30 cellular contexts compared by ENCODE assay signal in the genomic region with DNA sequence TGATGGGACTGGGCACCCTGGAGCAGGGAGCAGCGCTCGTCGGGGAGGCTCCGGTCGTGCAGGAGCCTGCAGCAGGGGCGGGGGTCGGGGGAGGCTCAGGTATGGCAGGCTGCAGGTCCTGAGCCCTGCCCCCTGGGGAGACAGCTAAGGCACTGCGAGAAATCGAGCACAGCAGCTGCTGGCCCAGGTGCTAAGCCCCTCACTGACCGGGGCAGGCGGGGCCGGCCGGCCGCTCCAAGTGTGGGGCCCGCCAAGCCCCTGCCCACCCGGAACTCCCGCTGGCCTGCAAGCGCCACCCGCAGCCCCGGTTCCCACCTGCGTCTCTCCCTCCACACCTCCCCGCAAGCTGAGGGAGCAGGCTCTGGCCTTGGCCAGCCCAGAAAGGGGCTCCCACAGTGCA.
"Had no signal": no experiment of that assay in that cellular context is flagged by ENCODE, and none has a peak within 500 bp of the region (broad histone marks: within the 10 kb centered on the region; RNA-seq: fewer than 3 reads in every experiment).

No MANE protein-coding gene starts in this region.

- H3K4me3 Mint-ChIP-seq: activated CD4-positive, alpha-beta memory T cell treated with anti-CD3 and anti-CD28 coated beads, Interleukin-2, amount 10 ng/mL, durations not matched to agents 7 days and 5 days; activated CD8-positive, alpha-beta memory T cell treated with anti-CD3 and anti-CD28 coated beads, Interleukin-2, amount 10 ng/mL, durations not matched to agents 7 days and 5 days; activated naive CD4-positive, alpha-beta T cell treated with anti-CD3 and anti-CD28 coated beads, Interleukin-2, amount 10 ng/mL, durations not matched to agents 7 days and 5 days; activated naive CD8-positive, alpha-beta T cell; activated naive CD8-positive, alpha-beta T cell treated with anti-CD3 and anti-CD28 coated beads, Interleukin-2, amount 50 U/mL, for 24 hours; IgD-negative memory B cell; T-cell; T-helper 17 cell had no signal

- H3K27me3 ChIP-seq: breast epithelium had no signal

- FAIRE-seq: RCC 7860 had no signal

- H3K4me1 ChIP-seq: breast epithelium had no signal

- H3K36me3 Mint-ChIP-seq: activated CD8-positive, alpha-beta memory T cell treated with anti-CD3 and anti-CD28 coated beads, Interleukin-2, amount 10 ng/mL, durations not matched to agents 7 days and 5 days; activated naive CD4-positive, alpha-beta T cell treated with anti-CD3 and anti-CD28 coated beads, Interleukin-2, amount 10 ng/mL, durations not matched to agents 7 days and 5 days; activated naive CD8-positive, alpha-beta T cell; IgD-negative memory B cell; T-cell had no signal

- H3K4me3 ChIP-seq: breast epithelium, SK-N-MC had no signal

- H3K27ac Mint-ChIP-seq: activated CD4-positive, alpha-beta memory T cell treated with anti-CD3 and anti-CD28 coated beads, Interleukin-2, amount 10 ng/mL, durations not matched to agents 7 days and 5 days; activated CD8-positive, alpha-beta memory T cell treated with anti-CD3 and anti-CD28 coated beads, Interleukin-2, amount 10 ng/mL, durations not matched to agents 7 days and 5 days; activated naive CD4-positive, alpha-beta T cell treated with anti-CD3 and anti-CD28 coated beads, Interleukin-2, amount 10 ng/mL, durations not matched to agents 7 days and 5 days; activated naive CD8-positive, alpha-beta T cell; activated naive CD8-positive, alpha-beta T cell treated with anti-CD3 and anti-CD28 coated beads, Interleukin-2, amount 50 U/mL, for 24 hours; IgD-negative memory B cell; T-cell; T-helper 17 cell had no signal

- H3K27ac ChIP-seq: breast epithelium, RWPE1, SK-N-MC, WERI-Rb-1 had no signal

- H3K27me3 Mint-ChIP-seq: activated CD4-positive, alpha-beta memory T cell treated with anti-CD3 and anti-CD28 coated beads, Interleukin-2, amount 10 ng/mL, durations not matched to agents 7 days and 5 days; activated CD8-positive, alpha-beta memory T cell treated with anti-CD3 and anti-CD28 coated beads, Interleukin-2, amount 10 ng/mL, durations not matched to agents 7 days and 5 days; activated naive CD4-positive, alpha-beta T cell treated with anti-CD3 and anti-CD28 coated beads, Interleukin-2, amount 10 ng/mL, durations not matched to agents 7 days and 5 days; activated naive CD8-positive, alpha-beta T cell treated with anti-CD3 and anti-CD28 coated beads, Interleukin-2, amount 50 U/mL, for 24 hours; IgD-negative memory B cell; T-cell; T-helper 17 cell had no signal

- DNase-seq: activated CD4-positive, alpha-beta memory T cell treated with anti-CD3 and anti-CD28 coated beads, Interleukin-2, amount 10 ng/mL, durations not matched to agents 7 days and 5 days; activated CD4-positive, alpha-beta T cell treated with anti-CD3 and anti-CD28 coated beads for 1 hour; activated CD4-positive, alpha-beta T cell treated with anti-CD3 and anti-CD28 coated beads for 48 hours; activated CD4-positive, CD25-positive, alpha-beta regulatory T cell; activated CD8-positive, alpha-beta memory T cell treated with anti-CD3 and anti-CD28 coated beads for 24 hours; activated CD8-positive, alpha-beta memory T cell treated with anti-CD3 and anti-CD28 coated beads, Interleukin-2, amount 10 ng/mL, durations not matched to agents 7 days and 5 days; activated CD8-positive, alpha-beta memory T cell treated with anti-CD3 and anti-CD28 coated beads, Interleukin-2, amount 50 U/mL, for 48 hours; activated effector memory CD4-positive, alpha-beta T cell treated with Interleukin-2 at 50 U/mL for 16 hours; activated naive CD4-positive, alpha-beta T cell treated with anti-CD3 and anti-CD28 coated beads, Interleukin-2, amount 10 ng/mL, durations not matched to agents 7 days and 5 days; activated naive CD8-positive, alpha-beta T cell treated with anti-CD3 and anti-CD28 coated beads, Interleukin-2, amount 50 U/mL, for 24 hours; activated T-cell treated with anti-CD3 and anti-CD28 coated beads, Interleukin-2, amount 50 U/mL, for 48 hours; aorta; cerebellar nuclear complex; Karpas-422; KBM-7; NCI-H1105; NCI-H1417 treated with DMSO at 0.1 percent for 48 hours; NCI-H1930; NCI-H345; NCI-H524 treated with DMSO at 0.1 percent for 48 hours; T-cell; T-helper 17 cell; T-helper 9 cell; WERI-Rb-1 had no signal

- H3K36me3 ChIP-seq: breast epithelium, WERI-Rb-1 had no signal

- H3K4me1 Mint-ChIP-seq: activated CD4-positive, alpha-beta memory T cell treated with anti-CD3 and anti-CD28 coated beads, Interleukin-2, amount 10 ng/mL, durations not matched to agents 7 days and 5 days; activated CD8-positive, alpha-beta memory T cell treated with anti-CD3 and anti-CD28 coated beads, Interleukin-2, amount 10 ng/mL, durations not matched to agents 7 days and 5 days; activated naive CD4-positive, alpha-beta T cell treated with anti-CD3 and anti-CD28 coated beads, Interleukin-2, amount 10 ng/mL, durations not matched to agents 7 days and 5 days; activated naive CD8-positive, alpha-beta T cell treated with anti-CD3 and anti-CD28 coated beads, Interleukin-2, amount 50 U/mL, for 24 hours; IgD-negative memory B cell; T-cell; T-helper 17 cell had no signal
